In the genomic region with DNA sequence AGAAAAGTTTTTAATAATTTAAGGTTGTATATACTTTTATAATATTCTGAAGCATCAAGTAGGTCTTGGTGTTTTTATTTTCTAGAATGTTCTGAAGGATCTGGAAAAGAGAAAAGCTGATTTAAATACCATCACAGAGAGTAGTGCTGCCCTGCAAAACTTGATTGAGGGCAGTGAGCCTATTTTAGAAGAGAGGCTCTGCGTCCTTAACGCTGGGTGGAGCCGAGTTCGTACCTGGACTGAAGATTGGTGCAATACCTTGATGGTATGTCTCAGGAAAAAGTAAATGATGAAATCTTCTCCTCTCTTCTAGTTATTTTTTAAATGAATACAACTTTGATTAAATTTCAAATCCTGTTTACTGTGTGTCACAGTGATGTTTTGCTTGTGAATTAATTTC, we compare ENCODE assay signal across 3 cellular contexts.
"Had no signal": no experiment of that assay in that cellular context is flagged by ENCODE, and none has a peak within 500 bp of the region (broad histone marks: within the 10 kb centered on the region; RNA-seq: fewer than 3 reads in every experiment).

No MANE protein-coding gene starts in this region.

- H3K4me3 ChIP-seq: GM12878 had no signal

- ATAC-seq: GM12878 had no signal

- DNase-seq: GDM1, GF-D8 had no signal
